In genomic region chr16:50863673-50864144, GRCh38 we compare ENCODE assay signal across 13 cellular contexts.
"Had no signal": no experiment of that assay in that cellular context is flagged by ENCODE, and none has a peak within 500 bp of the region (broad histone marks: within the 10 kb centered on the region; RNA-seq: fewer than 3 reads in every experiment).

No MANE protein-coding gene starts in this region.

- H3K4me3 ChIP-seq: cardiac muscle cell, esophagus squamous epithelium, left ventricle myocardium inferior, pancreas, tibial artery had no signal

- H3K36me3 ChIP-seq: cardiac muscle cell, esophagus squamous epithelium, left ventricle myocardium inferior, pancreas, tibial artery had no signal

- ATAC-seq: activated CD4-positive, CD25-positive, alpha-beta regulatory T cell treated with anti-CD3 and anti-CD28 coated beads, Interleukin-2, amount 50 U/mL, for 24 hours; activated T-helper 17 cell treated with anti-CD3 and anti-CD28 coated beads, Interleukin-2, amount 50 U/mL, for 72 hours; pancreas had no signal

- H3K27ac ChIP-seq: cardiac muscle cell, esophagus squamous epithelium, left ventricle myocardium inferior, pancreas, tibial artery had no signal

- H3K9me3 ChIP-seq: esophagus squamous epithelium, pancreas, tibial artery had no signal

- DNase-seq: activated CD4-positive, alpha-beta T cell treated with anti-CD3 and anti-CD28 coated beads, Interleukin-2, amount 50 U/mL, for 4 hours; activated naive CD4-positive, alpha-beta T cell treated with Interleukin-2 at 50 U/mL for 16 hours; esophagus squamous epithelium; left ventricle myocardium inferior; pancreas; stimulated activated CD4-positive, alpha-beta T cell treated with anti-CD3 and anti-CD28 coated beads, Interleukin-1b, Interleukin-23, amount 100 ng/mL, for 48 hours; tibial artery had no signal

- H3K27me3 ChIP-seq: cardiac muscle cell, esophagus squamous epithelium, pancreas, tibial artery had no signal

- FAIRE-seq: astrocyte, colon, keratinocyte, pancreas had no signal

- H3K4me1 ChIP-seq: esophagus squamous epithelium, left ventricle myocardium inferior, pancreas, tibial artery had no signal
